In the genomic region with DNA sequence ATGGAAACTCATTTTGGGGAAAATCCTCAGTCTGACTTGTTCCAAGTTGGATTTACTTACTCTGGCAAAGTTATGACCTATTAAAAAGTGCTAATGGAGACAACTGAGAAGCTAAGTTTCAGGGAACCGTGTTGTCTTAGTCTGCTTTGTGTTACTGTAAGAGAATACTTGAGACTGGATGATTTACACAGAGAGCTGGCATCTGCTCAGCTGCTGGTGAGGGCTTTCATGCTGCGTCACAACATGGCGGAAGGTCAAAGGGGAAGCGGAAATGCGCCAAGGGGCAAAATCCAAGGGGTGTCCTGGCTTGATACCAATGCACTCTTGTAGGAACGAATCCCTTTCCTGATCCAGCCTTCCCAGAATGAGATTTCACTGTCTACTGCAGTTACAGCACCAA, we compare ENCODE assay signal across 17 cellular contexts.
"Had no signal": no experiment of that assay in that cellular context is flagged by ENCODE, and none has a peak within 500 bp of the region (broad histone marks: within the 10 kb centered on the region; RNA-seq: fewer than 3 reads in every experiment).

No MANE protein-coding gene starts in this region.

- H3K4me1 ChIP-seq: right lobe of liver had no signal

- H3K27ac ChIP-seq: lower lobe of right lung, right lobe of liver, SK-N-MC, upper lobe of left lung had no signal

- H3K4me3 Mint-ChIP-seq: central memory CD8-positive, alpha-beta T cell; effector memory CD8-positive, alpha-beta T cell; stimulated activated naive CD8-positive, alpha-beta T cell treated with anti-CD3 and anti-CD28 coated beads, Interleukin-15, amount 100 ng/mL, for 72 hours; T-cell had no signal

- H3K4me3 ChIP-seq: heart left ventricle, lower lobe of right lung, right lobe of liver, SK-N-MC, upper lobe of left lung had no signal

- H3K36me3 ChIP-seq: heart left ventricle, lower lobe of right lung, right lobe of liver, upper lobe of left lung had no signal

- H3K9me3 ChIP-seq: lower lobe of right lung, right lobe of liver, upper lobe of left lung had no signal

- H3K27ac Mint-ChIP-seq: effector memory CD8-positive, alpha-beta T cell; progenitor cell of endocrine pancreas; stimulated activated naive CD8-positive, alpha-beta T cell treated with anti-CD3 and anti-CD28 coated beads, Interleukin-15, amount 100 ng/mL, for 72 hours; T-cell had no signal

- H3K27me3 Mint-ChIP-seq: central memory CD8-positive, alpha-beta T cell; effector memory CD8-positive, alpha-beta T cell; progenitor cell of endocrine pancreas; stimulated activated naive CD8-positive, alpha-beta T cell treated with anti-CD3 and anti-CD28 coated beads, Interleukin-15, amount 100 ng/mL, for 72 hours; T-cell had no signal

- H3K36me3 Mint-ChIP-seq: T-cell had no signal

- H3K9me3 Mint-ChIP-seq: central memory CD8-positive, alpha-beta T cell; effector memory CD8-positive, alpha-beta T cell had no signal

- H3K27me3 ChIP-seq: heart left ventricle, right lobe of liver, upper lobe of left lung had no signal

- DNase-seq: activated CD4-positive, alpha-beta T cell treated with anti-CD3 and anti-CD28 coated beads, Interleukin-2, amount 50 U/mL, for 4 hours; activated naive CD4-positive, alpha-beta T cell treated with anti-CD3 and anti-CD28 coated beads, Interleukin-2, amount 50 U/mL, for 16 hours; dermis blood vessel endothelial cell; effector memory CD8-positive, alpha-beta T cell; foreskin melanocyte; heart left ventricle; left cardiac atrium; lower lobe of right lung; right lobe of liver; stimulated activated CD4-positive, alpha-beta T cell treated with anti-CD3 and anti-CD28 coated beads, Interleukin-1b, Interleukin-23, amount 100 ng/mL, for 48 hours; stimulated activated naive CD8-positive, alpha-beta T cell treated with anti-CD3 and anti-CD28 coated beads, Interleukin-15, amount 100 ng/mL, for 72 hours; T-cell; T1000; upper lobe of left lung had no signal

- ATAC-seq: effector memory CD8-positive, alpha-beta T cell; heart left ventricle; left cardiac atrium; lower lobe of right lung; right lobe of liver; stimulated activated naive CD8-positive, alpha-beta T cell treated with anti-CD3 and anti-CD28 coated beads, Interleukin-15, amount 100 ng/mL, for 72 hours; T-cell had no signal
